14 cellular contexts compared by ENCODE assay signal in genomic region chr18:23384778-23385736, GRCh38.
DNase-seq lines count a peak whose midpoint lies in the region; ATAC-seq, FAIRE-seq and TF ChIP-seq lines count a peak whose summit lies in the region.
"Had no signal": no experiment of that assay in that cellular context is flagged by ENCODE, and none has a peak within 500 bp of the region (broad histone marks: within the 10 kb centered on the region; RNA-seq: fewer than 3 reads in every experiment).

No MANE protein-coding gene starts in this region.

- H3K4me3 ChIP-seq in OCI-LY3 (ENCODE audit: low read length), result peak overlapping the region; percentile 30
- H3K4me3 ChIP-seq: GM12878, spleen had no signal

- peak; percentile 63 for FAIRE-seq in GM12891 (lab: Jason Lieb, UNC)
- FAIRE-seq: kidney had no signal

- H3K9me3 Mint-ChIP-seq in memory B cell, result no peaks in the 10 kb centered on the region

- peak overlapping the region; percentile 51 for H3K27ac ChIP-seq in OCI-LY3 (ENCODE audit: low read length)
- H3K27ac ChIP-seq: neutrophil had no signal

- peak overlapping the region; percentile 28 for H3K4me3 Mint-ChIP-seq in memory B cell

- H2AFZ ChIP-seq in OCI-LY3 (ENCODE audit: low read depth, low read length), result 0 out of 2 replicates have a peak overlapping the region, but pooled peaks have one; percentile 22

- H3K9me3 ChIP-seq in OCI-LY3 (ENCODE audit: insufficient read depth, low read length), result no peaks in the 10 kb centered on the region
- H3K9me3 ChIP-seq: neutrophil, spleen had no signal

- peak; percentile 86 for ATAC-seq in memory B cell (ENCODE audit: low read depth)
- ATAC-seq: GM12878 had no signal

- no peaks in the 10 kb centered on the region for H3K79me2 ChIP-seq in OCI-LY3 (ENCODE audit: low read length)

- H3K4me2 ChIP-seq in OCI-LY3 (ENCODE audit: low read length), result peak overlapping the region; percentile 62

- H4K20me1 ChIP-seq in OCI-LY3 (ENCODE audit: insufficient read depth, low read length), result no peaks in the 10 kb centered on the region

- peak overlapping the region; percentile 20; the same call in 1 of the 2 replicates for H3K9ac ChIP-seq in OCI-LY3 (ENCODE audit: low read length)

- H3K4me1 ChIP-seq in OCI-LY3 (ENCODE audit: low read length), result peaks cover 16% of the 10 kb centered on the region

- H3K27me3 Mint-ChIP-seq in memory B cell, result no peaks in the 10 kb centered on the region

- H3K4me1 Mint-ChIP-seq in memory B cell, result peaks cover 12% of the 10 kb centered on the region

- no peak for TF ChIP-seq CTCF in GM20000 (IDR thresholded peaks at IDR 0.05; ENCODE audit: extremely low read depth, missing control alignments)
- TF ChIP-seq CTCF in OCI-LY3 (IDR thresholded peaks at IDR 0.05; ENCODE audit: low read depth, low read length), result no peak

- no peaks in the 10 kb centered on the region for H3K27me3 ChIP-seq in OCI-LY3 (ENCODE audit: low read depth, low read length)
- H3K27me3 ChIP-seq: neutrophil, spleen had no signal

- TF ChIP-seq POLR2A in GM12891 (IDR thresholded peaks at IDR 0.05; ENCODE audit: low read depth, low read length), result no peak

- no peak for DNase-seq in GM12891 (ENCODE audit: insufficient read length, low spot score)
- peak; percentile 14 for DNase-seq in GM20000 (ENCODE audit: low spot score)
- DNase-seq in memory B cell (ENCODE audit: low spot score in 2 of 2), result no peak
- DNase-seq in iPS-NIHi11 (ENCODE audit: low spot score), result no peak
- DNase-seq in activated CD8-positive, alpha-beta memory T cell treated with anti-CD3 and anti-CD28 coated beads, Interleukin-2, amount 50 U/mL, for 4 hours, result no peak
- no peak for DNase-seq in activated effector memory CD4-positive, alpha-beta T cell treated with Interleukin-2 at 50 U/mL for 16 hours
- DNase-seq: central memory CD4-positive, alpha-beta T cell; kidney; NCI-H2107; PC-3; spleen had no signal

- H3K36me3 ChIP-seq in OCI-LY3 (replicated peaks; ENCODE audit: low read depth, low read length), result no peaks in the 10 kb centered on the region
- H3K36me3 ChIP-seq: neutrophil had no signal

- H3K36me3 Mint-ChIP-seq in memory B cell, result peaks cover 7% of the 10 kb centered on the region

- peak overlapping the region; percentile 80 for H3K27ac Mint-ChIP-seq in memory B cell

TF ChIP-seq in GM12891, 5 proteins besides CTCF, POLR2A, EP300 and RAD21:
- TF ChIP-seq PAX5 (IDR thresholded peaks at IDR 0.05; ENCODE audit: insufficient read depth, low read length, severe bottlenecking) (no peak), TAF1 (IDR thresholded peaks at IDR 0.05; ENCODE audit: low read depth, low read length) (no peak), POLR2AphosphoS5 (IDR thresholded peaks at IDR 0.05; ENCODE audit: low read depth, low read length) (no peak), SPI1 (IDR thresholded peaks at IDR 0.05; ENCODE audit: low read depth, low read length) (no peak), POU2F2 (IDR thresholded peaks at IDR 0.05; ENCODE audit: low read depth, low read length) (no peak)
